In the genomic region with DNA sequence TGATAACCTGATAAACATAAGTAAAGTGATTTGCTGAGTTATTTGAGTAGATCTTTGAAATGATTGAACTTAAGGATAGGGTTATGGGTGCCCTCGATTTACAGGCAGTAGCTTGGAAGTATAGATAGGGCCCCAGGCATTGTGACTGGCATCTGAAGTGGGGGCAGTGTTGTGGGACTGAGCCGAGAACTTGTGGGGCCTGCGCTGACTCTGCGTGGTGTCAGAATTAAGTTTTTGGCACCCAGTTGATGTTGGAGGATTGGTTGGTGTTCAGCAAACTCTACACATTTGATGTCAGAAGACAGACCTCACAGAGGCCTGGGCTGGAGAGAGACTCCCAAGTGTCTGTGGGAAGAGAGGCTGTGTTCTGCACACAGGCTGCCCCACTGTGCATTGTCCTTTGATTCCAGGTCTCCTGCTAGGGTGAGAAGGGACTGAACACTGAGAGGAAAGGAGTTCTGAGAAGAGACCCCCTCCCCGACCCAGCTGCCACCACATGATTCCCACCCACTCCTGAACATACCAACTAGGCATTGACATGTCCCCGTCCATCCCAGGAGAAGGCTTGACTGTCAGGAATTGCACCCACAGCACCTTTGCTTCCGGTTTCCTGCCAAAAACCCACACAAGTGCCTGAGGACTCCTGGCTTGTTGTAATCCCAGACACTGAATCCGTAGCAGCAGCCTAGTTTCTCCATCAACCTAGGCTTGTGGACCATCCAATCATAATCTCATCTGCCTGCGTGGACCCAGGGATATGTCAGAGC, we compare ENCODE assay signal across 1 cellular context.
TF ChIP-seq lines count a peak whose summit lies in the region.

No MANE protein-coding gene starts in this region.

TF ChIP-seq in WTC11, 78 proteins besides CTCF, POLR2A, EP300 and RAD21 (continued from another document):
- TF ChIP-seq, protein P1, sequence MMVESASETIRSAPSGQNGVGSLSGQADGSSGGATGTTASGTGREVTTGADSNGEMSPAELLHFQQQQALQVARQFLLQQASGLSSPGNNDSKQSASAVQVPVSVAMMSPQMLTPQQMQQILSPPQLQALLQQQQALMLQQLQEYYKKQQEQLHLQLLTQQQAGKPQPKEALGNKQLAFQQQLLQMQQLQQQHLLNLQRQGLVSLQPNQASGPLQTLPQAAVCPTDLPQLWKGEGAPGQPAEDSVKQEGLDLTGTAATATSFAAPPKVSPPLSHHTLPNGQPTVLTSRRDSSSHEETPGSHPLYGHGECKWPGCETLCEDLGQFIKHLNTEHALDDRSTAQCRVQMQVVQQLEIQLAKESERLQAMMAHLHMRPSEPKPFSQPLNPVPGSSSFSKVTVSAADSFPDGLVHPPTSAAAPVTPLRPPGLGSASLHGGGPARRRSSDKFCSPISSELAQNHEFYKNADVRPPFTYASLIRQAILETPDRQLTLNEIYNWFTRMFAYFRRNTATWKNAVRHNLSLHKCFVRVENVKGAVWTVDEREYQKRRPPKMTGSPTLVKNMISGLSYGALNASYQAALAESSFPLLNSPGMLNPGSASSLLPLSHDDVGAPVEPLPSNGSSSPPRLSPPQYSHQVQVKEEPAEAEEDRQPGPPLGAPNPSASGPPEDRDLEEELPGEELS (CRISPR knock-in tag; IDR thresholded peaks at IDR 0.05), result no peak
- TF ChIP-seq CREM (CRISPR knock-in tag; IDR thresholded peaks at IDR 0.05), result no peak
- TF ChIP-seq TEAD1 (CRISPR knock-in tag; IDR thresholded peaks at IDR 0.05), result no peak
- TF ChIP-seq, protein P2, sequence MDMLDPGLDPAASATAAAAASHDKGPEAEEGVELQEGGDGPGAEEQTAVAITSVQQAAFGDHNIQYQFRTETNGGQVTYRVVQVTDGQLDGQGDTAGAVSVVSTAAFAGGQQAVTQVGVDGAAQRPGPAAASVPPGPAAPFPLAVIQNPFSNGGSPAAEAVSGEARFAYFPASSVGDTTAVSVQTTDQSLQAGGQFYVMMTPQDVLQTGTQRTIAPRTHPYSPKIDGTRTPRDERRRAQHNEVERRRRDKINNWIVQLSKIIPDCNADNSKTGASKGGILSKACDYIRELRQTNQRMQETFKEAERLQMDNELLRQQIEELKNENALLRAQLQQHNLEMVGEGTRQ (CRISPR knock-in tag; IDR thresholded peaks at IDR 0.05), result no peak
- TF ChIP-seq, protein P3, sequence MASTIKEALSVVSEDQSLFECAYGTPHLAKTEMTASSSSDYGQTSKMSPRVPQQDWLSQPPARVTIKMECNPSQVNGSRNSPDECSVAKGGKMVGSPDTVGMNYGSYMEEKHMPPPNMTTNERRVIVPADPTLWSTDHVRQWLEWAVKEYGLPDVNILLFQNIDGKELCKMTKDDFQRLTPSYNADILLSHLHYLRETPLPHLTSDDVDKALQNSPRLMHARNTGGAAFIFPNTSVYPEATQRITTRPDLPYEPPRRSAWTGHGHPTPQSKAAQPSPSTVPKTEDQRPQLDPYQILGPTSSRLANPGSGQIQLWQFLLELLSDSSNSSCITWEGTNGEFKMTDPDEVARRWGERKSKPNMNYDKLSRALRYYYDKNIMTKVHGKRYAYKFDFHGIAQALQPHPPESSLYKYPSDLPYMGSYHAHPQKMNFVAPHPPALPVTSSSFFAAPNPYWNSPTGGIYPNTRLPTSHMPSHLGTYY (CRISPR knock-in tag; IDR thresholded peaks at IDR 0.05), result no peak
